In genomic region chr17:78879679-78880186, GRCh38 we compare ENCODE assay signal across 9 cellular contexts. TPM values are rescaled to one million over a fixed set of nuclear protein-coding genes. Genes with fewer than 3 reads are reported as not detected.
DNase-seq lines count a peak whose midpoint lies in the region; ATAC-seq and TF ChIP-seq lines count a peak whose summit lies in the region.
"Had no signal": no experiment of that assay in that cellular context is flagged by ENCODE, and none has a peak within 500 bp of the region (broad histone marks: within the 10 kb centered on the region; RNA-seq: fewer than 3 reads in every experiment).

No MANE protein-coding gene starts in this region.

- peaks cover 42 to 85% of the 10 kb centered on the region in 2 donors for H3K4me1 ChIP-seq in left lung
- peaks cover 9% of the 10 kb centered on the region for H3K4me1 ChIP-seq in foreskin keratinocyte
- H3K4me1 ChIP-seq in HAP-1, result peaks cover 11% of the 10 kb centered on the region

- in situ Hi-C loops in astrocyte of the cerebellum (cut with HindIII; ENCODE audit: low sequenced_read_pairs) (no loop called here), HAP-1 (cut with MboI; ENCODE audit: low sequenced_read_pairs) (no loop called here)

- DNase-seq in activated CD4-positive, alpha-beta T cell treated with anti-CD3 and anti-CD28 coated beads for 36 hours, result peak; percentile 57
- no peak for DNase-seq in activated CD4-positive, alpha-beta T cell treated with anti-CD3 and anti-CD28 coated beads for 1 hour
- DNase-seq in astrocyte of the cerebellum (ENCODE audit: low read depth) (peak; percentile 56), left lung (peak; percentile 69 to 79), foreskin keratinocyte (no peak), medulla oblongata (ENCODE audit: extremely low spot score) (no peak), HAP-1 (ENCODE audit: low spot score in 2 of 2) (no peak)
- DNase-seq in stimulated activated naive CD8-positive, alpha-beta T cell treated with anti-CD3 and anti-CD28 coated beads, Interleukin-15, amount 100 ng/mL, for 72 hours, result peak in 1 of 2 donors; percentile 27

- no peak overlapping the region for H3K4me3 ChIP-seq in astrocyte of the cerebellum (ENCODE audit: low read depth, low read length)
- peak overlapping the region in 1 of 2 donors; percentile 17 for H3K4me3 ChIP-seq in left lung
- H3K4me3 ChIP-seq in HAP-1, result no peak overlapping the region
- H3K4me3 ChIP-seq: A549 had no signal

- peaks cover 33% of the 10 kb centered on the region for H3K4me1 Mint-ChIP-seq in activated CD4-positive, alpha-beta T cell treated with anti-CD3 and anti-CD28 coated beads for 36 hours
- H3K4me1 Mint-ChIP-seq in stimulated activated naive CD8-positive, alpha-beta T cell treated with anti-CD3 and anti-CD28 coated beads, Interleukin-15, amount 100 ng/mL, for 72 hours, result peaks cover 51% of the 10 kb centered on the region

- H3K27ac Mint-ChIP-seq in activated CD4-positive, alpha-beta T cell treated with anti-CD3 and anti-CD28 coated beads for 36 hours, result peak overlapping the region; percentile 69
- H3K27ac Mint-ChIP-seq in stimulated activated naive CD8-positive, alpha-beta T cell treated with anti-CD3 and anti-CD28 coated beads, Interleukin-15, amount 100 ng/mL, for 72 hours, result peak overlapping the region; percentile 60 to 77

- H3K27me3 ChIP-seq in left lung, result no peaks in the 10 kb centered on the region
- H3K27me3 ChIP-seq in foreskin keratinocyte, result peaks cover 3% of the 10 kb centered on the region
- no peaks in the 10 kb centered on the region for H3K27me3 ChIP-seq in HAP-1 (ENCODE audit: low read depth)

- H3K27ac ChIP-seq in left lung, result peak overlapping the region; percentile 86 to 90
- H3K27ac ChIP-seq in foreskin keratinocyte, result no peak overlapping the region

- H3K36me3 ChIP-seq in left lung (no peaks in the 10 kb centered on the region), HAP-1 (replicated peaks) (no peaks in the 10 kb centered on the region)

- no peaks in the 10 kb centered on the region for H3K9me3 ChIP-seq in left lung
- H3K9me3 ChIP-seq in HAP-1, result no peaks in the 10 kb centered on the region
- H3K9me3 ChIP-seq: A549 had no signal

- ATAC-seq in activated CD4-positive, alpha-beta T cell treated with anti-CD3 and anti-CD28 coated beads for 36 hours, result peak; percentile 67
- ATAC-seq in left lung (no peak), foreskin keratinocyte (no peak)
- ATAC-seq in stimulated activated naive CD8-positive, alpha-beta T cell treated with anti-CD3 and anti-CD28 coated beads, Interleukin-15, amount 100 ng/mL, for 72 hours, result peak; percentile 70
- ATAC-seq: A549 had no signal

- no peaks in the 10 kb centered on the region for H3K27me3 Mint-ChIP-seq in activated CD4-positive, alpha-beta T cell treated with anti-CD3 and anti-CD28 coated beads for 36 hours
- no peaks in the 10 kb centered on the region for H3K27me3 Mint-ChIP-seq in stimulated activated naive CD8-positive, alpha-beta T cell treated with anti-CD3 and anti-CD28 coated beads, Interleukin-15, amount 100 ng/mL, for 72 hours

- H3K36me3 Mint-ChIP-seq in activated CD4-positive, alpha-beta T cell treated with anti-CD3 and anti-CD28 coated beads for 36 hours (ENCODE audit: low read depth), result no peaks in the 10 kb centered on the region

- POLR2A ChIA-PET in activated CD4-positive, alpha-beta T cell treated with anti-CD3 and anti-CD28 coated beads for 36 hours (lab: Charles Lee), result no interaction called here

- intact Hi-C loops in activated CD4-positive, alpha-beta T cell treated with anti-CD3 and anti-CD28 coated beads for 36 hours (cut with DNase I, micrococcal nuclease), result no loop called here
- intact Hi-C loops in left lung (cut with DNase I), result no loop called here

- CTCF ChIA-PET in activated CD4-positive, alpha-beta T cell treated with anti-CD3 and anti-CD28 coated beads for 36 hours (lab: Charles Lee), result interaction anchor here (0.7 to 0.8 kb wide), 2 partner anchors 10 to 98 kb away, joined by 3 to 4 read pairs; no protein-coding TSS in a partner anchor

- TF ChIP-seq CTCF in astrocyte of the cerebellum (IDR thresholded peaks at IDR 0.05; ENCODE audit: low read depth, low read length, missing control alignments) (no peak), left lung (IDR thresholded peaks at IDR 0.05) (no peak), foreskin keratinocyte (conservative IDR thresholded peaks at IDR 0.05) (no peak)

- no peaks in the 10 kb centered on the region for H3K9me3 Mint-ChIP-seq in activated CD4-positive, alpha-beta T cell treated with anti-CD3 and anti-CD28 coated beads for 36 hours (ENCODE audit: low read depth)
- H3K9me3 Mint-ChIP-seq in stimulated activated naive CD8-positive, alpha-beta T cell treated with anti-CD3 and anti-CD28 coated beads, Interleukin-15, amount 100 ng/mL, for 72 hours, result no peaks in the 10 kb centered on the region

- peak overlapping the region; percentile 36 for H3K4me3 Mint-ChIP-seq in activated CD4-positive, alpha-beta T cell treated with anti-CD3 and anti-CD28 coated beads for 36 hours
- peak overlapping the region; percentile 65 to 68 for H3K4me3 Mint-ChIP-seq in stimulated activated naive CD8-positive, alpha-beta T cell treated with anti-CD3 and anti-CD28 coated beads, Interleukin-15, amount 100 ng/mL, for 72 hours

RNA-seq across cellular contexts. Expression of gene CEP295NL, which starts 23.3 kb away (rescaled TPM):
- total RNA-seq in activated CD4-positive, alpha-beta T cell treated with anti-CD3 and anti-CD28 coated beads for 36 hours, result not detected
- 1 to 10 TPM; 1.6 to 6.6 TPM for total RNA-seq in left lung
- total RNA-seq in foreskin keratinocyte, result 0.04 TPM in 1 of 2 replicates, not detected in the other
- polyA plus RNA-seq in foreskin keratinocyte, result not detected in 2 replicates

RNA-seq across cellular contexts. Expression of gene USP36, which starts 39.1 kb away (rescaled TPM):
- total RNA-seq in activated CD4-positive, alpha-beta T cell treated with anti-CD3 and anti-CD28 coated beads for 36 hours, result 10 to 100 TPM; 90.1 to 92.5 TPM
- total RNA-seq in left lung (10 to 100 TPM; 29.2 to 44.2 TPM), foreskin keratinocyte (30.6 and 31.4 TPM in 2 replicates)
- 16.2 and 18.9 TPM in 2 replicates for polyA plus RNA-seq in foreskin keratinocyte

RNA-seq across cellular contexts. Expression of gene TIMP2, which starts 45.5 kb away (rescaled TPM):
- total RNA-seq in activated CD4-positive, alpha-beta T cell treated with anti-CD3 and anti-CD28 coated beads for 36 hours, result 1 to 10 TPM; 1.6 to 1.9 TPM
- total RNA-seq in left lung, result 100 to 1,000 TPM; 196 to 313 TPM
- total RNA-seq in foreskin keratinocyte, result 7.5 and 11.2 TPM in 2 replicates
- polyA plus RNA-seq in foreskin keratinocyte, result 6.3 and 8.3 TPM in 2 replicates

Comparison
In these comparisons a context has a peak if more than half of its experiments do, and no peak if none do; other contexts are left out.
1. DNase-seq: peak in activated CD4-positive, alpha-beta T cell treated with anti-CD3 and anti-CD28 coated beads for 36 hours (single experiment), astrocyte of the cerebellum (single experiment) and left lung (2 of 2); none in activated CD4-positive, alpha-beta T cell treated with anti-CD3 and anti-CD28 coated beads for 1 hour (single experiment), foreskin keratinocyte (0 of 2), medulla oblongata (single experiment) and HAP-1 (0 of 2).
2. ATAC-seq: peak in activated CD4-positive, alpha-beta T cell treated with anti-CD3 and anti-CD28 coated beads for 36 hours (single experiment) and stimulated activated naive CD8-positive, alpha-beta T cell treated with anti-CD3 and anti-CD28 coated beads, Interleukin-15, amount 100 ng/mL, for 72 hours (single experiment); none in left lung (single experiment) and foreskin keratinocyte (single experiment).
3. RNA of gene TIMP2, which starts 45.5 kb away (total RNA-seq): 196 to 313 TPM in left lung; 7.5 to 11.2 TPM in foreskin keratinocyte and 1.6 to 1.9 TPM in activated CD4-positive, alpha-beta T cell treated with anti-CD3 and anti-CD28 coated beads for 36 hours; every median in the first group is over 10 times any median in the second.